36 cellular contexts compared by ENCODE assay signal in genomic region chrX:98077440-98077839, GRCh38.
"Had no signal": no experiment of that assay in that cellular context is flagged by ENCODE, and none has a peak within 500 bp of the region (broad histone marks: within the 10 kb centered on the region; RNA-seq: fewer than 3 reads in every experiment).

No MANE protein-coding gene starts in this region.

- H3K27me3 ChIP-seq: MG63 had no signal

- H3K36me3 ChIP-seq: MG63 had no signal

- H3K9me3 ChIP-seq: MG63 had no signal

- H3K4me3 ChIP-seq: MG63 had no signal

- DNase-seq: Kasumi-1, MG63, MM.1S, MV-4-11, NCI-H1048, NCI-H1092, NCI-H1092 treated with DMSO at 0.1 percent for 48 hours, NCI-H1105, NCI-H1105 treated with DMSO at 0.1 percent for 48 hours, NCI-H1417, NCI-H1417 treated with DMSO at 0.1 percent for 48 hours, NCI-H1436, NCI-H1436 treated with DMSO at 0.1 percent for 48 hours, NCI-H146, NCI-H1694, NCI-H1694 treated with DMSO at 0.1 percent for 48 hours, NCI-H187, NCI-H187 treated with DMSO at 0.1 percent for 48 hours, NCI-H1930, NCI-H2029, NCI-H2029 treated with DMSO at 0.1 percent for 48 hours, NCI-H2081, NCI-H2081 treated with DMSO at 0.1 percent for 48 hours, NCI-H2107, NCI-H2171, NCI-H2171 treated with DMSO at 0.1 percent for 48 hours, NCI-H2227 treated with DMSO at 0.1 percent for 48 hours, NCI-H226, NCI-H345, NCI-H446, NCI-H446 treated with DMSO at 0.1 percent for 48 hours, NCI-H510A, NCI-H510A treated with DMSO at 0.1 percent for 48 hours, NCI-H524, NCI-H524 treated with DMSO at 0.1 percent for 48 hours, NCI-H526 had no signal
